ENCODE assay signal across 17 cellular contexts in genomic region chr7:24880886-24881285, GRCh38.
DNase-seq lines count a peak whose midpoint lies in the region; ATAC-seq and TF ChIP-seq lines count a peak whose summit lies in the region.
"Had no signal": no experiment of that assay in that cellular context is flagged by ENCODE, and none has a peak within 500 bp of the region (broad histone marks: within the 10 kb centered on the region; RNA-seq: fewer than 3 reads in every experiment).

No MANE protein-coding gene starts in this region.

- H2AFZ ChIP-seq in OCI-LY1 (ENCODE audit: low read length): no peak overlapping the region
- no peak overlapping the region for H2AFZ ChIP-seq in PC-9

- POLR2A ChIA-PET in PC-9 (lab: Charles Lee; ENCODE audit: unreplicated experiment): interaction anchor here (0.5 kb wide), 1 partner anchor 98 kb away, joined by 4 read pairs; no protein-coding TSS in a partner anchor

- no peaks in the 10 kb centered on the region for H3K27me3 ChIP-seq in OCI-LY1 (ENCODE audit: insufficient read depth, low read length)
- H3K27me3 ChIP-seq in thyroid gland: no peaks in the 10 kb centered on the region
- H3K27me3 ChIP-seq in PC-9 (ENCODE audit: insufficient read depth, low read depth): no peaks in the 10 kb centered on the region

- H3K27ac ChIP-seq in OCI-LY1 (ENCODE audit: low read depth, low read length, poor library complexity, severe bottlenecking) (peak overlapping the region; percentile 91), thyroid gland (peak overlapping the region; percentile 5 to 78 (median 48)), PC-9 (no peak overlapping the region)

- intact Hi-C loops in thyroid gland (cut with DNase I) (loop anchor here (10.0 kb wide), 1 partner anchor 94 kb away; no protein-coding TSS in a partner anchor), PC-9 (cut with micrococcal nuclease; ENCODE audit: unreplicated experiment) (no loop called here)

- H3K36me3 Mint-ChIP-seq in activated naive CD8-positive, alpha-beta T cell treated with anti-CD3 and anti-CD28 coated beads, Interleukin-2, amount 50 U/mL, for 24 hours (ENCODE audit: low read depth): peaks cover 34% of the 10 kb centered on the region
- peaks cover 37% of the 10 kb centered on the region for H3K36me3 Mint-ChIP-seq in activated naive CD8-positive, alpha-beta T cell treated with anti-CD3 and anti-CD28 coated beads for 36 hours
- H3K36me3 Mint-ChIP-seq in activated T-helper 17 cell treated with anti-CD3 and anti-CD28 coated beads, Interleukin-2, amount 50 U/mL, for 72 hours (ENCODE audit: low read depth): peaks cover 38% of the 10 kb centered on the region

- no peak for TF ChIP-seq POLR2A in thyroid gland (IDR thresholded peaks at IDR 0.05)

- DNase-seq in activated naive CD8-positive, alpha-beta T cell treated with anti-CD3 and anti-CD28 coated beads, Interleukin-2, amount 50 U/mL, for 24 hours: no peak
- no peak for DNase-seq in activated naive CD8-positive, alpha-beta T cell treated with anti-CD3 and anti-CD28 coated beads for 36 hours
- peak; percentile 23 to 24 for DNase-seq in thyroid gland
- no peak for DNase-seq in NCI-H1417 (lab: John Stamatoyannopoulos, UW)
- DNase-seq in PC-9: no peak
- DNase-seq: CD4-positive, CD25-positive, alpha-beta regulatory T cell; IMR-90; NCI-H1105; NCI-H1694 treated with DMSO at 0.1 percent for 48 hours; NCI-H2107; NCI-H2227 treated with DMSO at 0.1 percent for 48 hours; NCI-H524 treated with DMSO at 0.1 percent for 48 hours; SHP77 had no signal

- H3K9me2 ChIP-seq in OCI-LY1 (ENCODE audit: low read depth, low read length): no peaks in the 10 kb centered on the region
- no peaks in the 10 kb centered on the region for H3K9me2 ChIP-seq in PC-9 (ENCODE audit: insufficient read depth)

- H4K20me1 ChIP-seq in OCI-LY1 (ENCODE audit: insufficient read depth, low read length) (no peaks in the 10 kb centered on the region), PC-9 (ENCODE audit: insufficient read depth) (no peaks in the 10 kb centered on the region)

- H3K9me3 ChIP-seq in OCI-LY1 (ENCODE audit: low read length) (no peaks in the 10 kb centered on the region), thyroid gland (no peaks in the 10 kb centered on the region), PC-9 (ENCODE audit: insufficient read depth, low read depth) (no peaks in the 10 kb centered on the region)

- no peak overlapping the region for H3K4me3 Mint-ChIP-seq in activated naive CD8-positive, alpha-beta T cell treated with anti-CD3 and anti-CD28 coated beads, Interleukin-2, amount 50 U/mL, for 24 hours
- H3K4me3 Mint-ChIP-seq in activated naive CD8-positive, alpha-beta T cell treated with anti-CD3 and anti-CD28 coated beads for 36 hours: no peak overlapping the region
- no peak overlapping the region for H3K4me3 Mint-ChIP-seq in activated T-helper 17 cell treated with anti-CD3 and anti-CD28 coated beads, Interleukin-2, amount 50 U/mL, for 72 hours
- H3K4me3 Mint-ChIP-seq: B cell had no signal

- CTCF ChIA-PET in PC-9 (lab: Charles Lee): no interaction called here

- H3K4me1 Mint-ChIP-seq in activated naive CD8-positive, alpha-beta T cell treated with anti-CD3 and anti-CD28 coated beads, Interleukin-2, amount 50 U/mL, for 24 hours: peaks cover 94% of the 10 kb centered on the region
- H3K4me1 Mint-ChIP-seq in activated naive CD8-positive, alpha-beta T cell treated with anti-CD3 and anti-CD28 coated beads for 36 hours: peaks cover 43% of the 10 kb centered on the region
- H3K4me1 Mint-ChIP-seq in activated T-helper 17 cell treated with anti-CD3 and anti-CD28 coated beads, Interleukin-2, amount 50 U/mL, for 72 hours: peaks cover 62% of the 10 kb centered on the region

- H3K36me3 ChIP-seq in OCI-LY1 (ENCODE audit: insufficient read depth, low read length): peaks cover 16% of the 10 kb centered on the region; the same call in 1 of the 2 replicates
- no peaks in the 10 kb centered on the region for H3K36me3 ChIP-seq in thyroid gland
- no peaks in the 10 kb centered on the region for H3K36me3 ChIP-seq in PC-9 (ENCODE audit: low read depth)

- H3F3A ChIP-seq in OCI-LY1 (ENCODE audit: insufficient read depth, low read length) (peaks cover 10% of the 10 kb centered on the region; the same call in 1 of the 2 replicates), PC-9 (ENCODE audit: insufficient read depth, low read depth) (no peaks in the 10 kb centered on the region)

- ATAC-seq in activated naive CD8-positive, alpha-beta T cell treated with anti-CD3 and anti-CD28 coated beads, Interleukin-2, amount 50 U/mL, for 24 hours: no peak
- peak; percentile 17 for ATAC-seq in activated T-helper 17 cell treated with anti-CD3 and anti-CD28 coated beads, Interleukin-2, amount 50 U/mL, for 72 hours (replicated peaks)
- no peak for ATAC-seq in HG02840 (IDR thresholded peaks at IDR 0.05; ENCODE audit: low FRiP score, unreplicated experiment)

- H3K4me2 ChIP-seq in OCI-LY1 (ENCODE audit: low read length) (peak overlapping the region; percentile 15; the same call in 1 of the 2 replicates), PC-9 (no peak overlapping the region)

- H3K27ac Mint-ChIP-seq in activated naive CD8-positive, alpha-beta T cell treated with anti-CD3 and anti-CD28 coated beads, Interleukin-2, amount 50 U/mL, for 24 hours: peak overlapping the region; percentile 2
- no peak overlapping the region for H3K27ac Mint-ChIP-seq in activated naive CD8-positive, alpha-beta T cell treated with anti-CD3 and anti-CD28 coated beads for 36 hours
- peak overlapping the region; percentile 81 for H3K27ac Mint-ChIP-seq in activated T-helper 17 cell treated with anti-CD3 and anti-CD28 coated beads, Interleukin-2, amount 50 U/mL, for 72 hours
- H3K27ac Mint-ChIP-seq: CD4-positive, CD25-positive, alpha-beta regulatory T cell had no signal

- H3K27me3 Mint-ChIP-seq in activated naive CD8-positive, alpha-beta T cell treated with anti-CD3 and anti-CD28 coated beads, Interleukin-2, amount 50 U/mL, for 24 hours: no peaks in the 10 kb centered on the region
- H3K27me3 Mint-ChIP-seq in activated naive CD8-positive, alpha-beta T cell treated with anti-CD3 and anti-CD28 coated beads for 36 hours: no peaks in the 10 kb centered on the region
- no peaks in the 10 kb centered on the region for H3K27me3 Mint-ChIP-seq in activated T-helper 17 cell treated with anti-CD3 and anti-CD28 coated beads, Interleukin-2, amount 50 U/mL, for 72 hours
- H3K27me3 Mint-ChIP-seq: B cell; CD4-positive, CD25-positive, alpha-beta regulatory T cell had no signal

- H3K79me2 ChIP-seq in OCI-LY1 (ENCODE audit: insufficient read depth, low read length) (0 out of 2 replicates have a peak, but pooled peaks cover 3% of the 10 kb centered on the region), PC-9 (ENCODE audit: low read depth) (no peaks in the 10 kb centered on the region)

- H3K4me1 ChIP-seq in OCI-LY1 (ENCODE audit: insufficient read depth, low read length, severe bottlenecking) (peaks cover 100% of the 10 kb centered on the region), thyroid gland (peaks cover 28 to 60% of the 10 kb centered on the region in 2 donors), PC-9 (replicated peaks; ENCODE audit: insufficient read depth) (0 out of 2 replicates have a peak, but pooled peaks cover 10% of the 10 kb centered on the region)

- TF ChIP-seq CTCF in OCI-LY1 (IDR thresholded peaks at IDR 0.05; ENCODE audit: low read length) (no peak), thyroid gland (IDR thresholded peaks at IDR 0.05) (peak in 1 of 6 experiments; percentile 13), PC-9 (conservative IDR thresholded peaks at IDR 0.05) (no peak)

- H3K9ac ChIP-seq in OCI-LY1 (ENCODE audit: low read length): peak overlapping the region; percentile 11; the same call in 1 of the 2 replicates

- H3K9me3 Mint-ChIP-seq in activated naive CD8-positive, alpha-beta T cell treated with anti-CD3 and anti-CD28 coated beads, Interleukin-2, amount 50 U/mL, for 24 hours: no peaks in the 10 kb centered on the region
- H3K9me3 Mint-ChIP-seq in activated naive CD8-positive, alpha-beta T cell treated with anti-CD3 and anti-CD28 coated beads for 36 hours: no peaks in the 10 kb centered on the region
- no peaks in the 10 kb centered on the region for H3K9me3 Mint-ChIP-seq in activated T-helper 17 cell treated with anti-CD3 and anti-CD28 coated beads, Interleukin-2, amount 50 U/mL, for 72 hours
- H3K9me3 Mint-ChIP-seq: CD4-positive, CD25-positive, alpha-beta regulatory T cell had no signal

- no TSS peak for BruUV-seq in PC-9 (replicated peaks; lab: Mats Ljungman, UMichigan)

- no peak overlapping the region for H3K4me3 ChIP-seq in OCI-LY1 (ENCODE audit: low read depth, low read length, poor library complexity, severe bottlenecking)
- H3K4me3 ChIP-seq in thyroid gland (replicated peaks in 1 of 3): no peak overlapping the region
- H3K4me3 ChIP-seq in PC-9: no peak overlapping the region

Comparison
In these comparisons a context has a peak if more than half of its experiments do, and no peak if none do; other contexts are left out.
1. DNase-seq: peak in thyroid gland (2 of 2); none in activated naive CD8-positive, alpha-beta T cell treated with anti-CD3 and anti-CD28 coated beads, Interleukin-2, amount 50 U/mL, for 24 hours (single experiment), activated naive CD8-positive, alpha-beta T cell treated with anti-CD3 and anti-CD28 coated beads for 36 hours (single experiment), NCI-H1417 (0 of 3) and PC-9 (0 of 2).